In genomic region chr12:116697305-116698130, GRCh38 we compare ENCODE assay signal across 8 cellular contexts. TPM values are rescaled to one million over a fixed set of nuclear protein-coding genes. Genes with fewer than 3 reads are reported as not detected.
DNase-seq lines count a peak whose midpoint lies in the region; ATAC-seq, FAIRE-seq and TF ChIP-seq lines count a peak whose summit lies in the region.

No MANE protein-coding gene starts in this region.

- TF ChIP-seq POLR2A in GM12878 (IDR thresholded peaks at IDR 0.05; ENCODE audit: low read depth, low read length): no peak

- H3K27ac ChIP-seq in GM12878 (ENCODE audit: control insufficient read depth, insufficient read depth): no peak overlapping the region

- in situ Hi-C loops in GM12878 (cut with MboI): no loop called here

- no peak overlapping the region for H2AFZ ChIP-seq in GM12878 (ENCODE audit: control insufficient read depth, low read depth, low read length)

- peaks cover 30% of the 10 kb centered on the region for H3K27me3 Mint-ChIP-seq in mesothelial cell of epicardium (ENCODE audit: low read depth)
- peaks cover 39% of the 10 kb centered on the region for H3K27me3 Mint-ChIP-seq in T-helper 2 cell treated with Interferon-gamma antibody and Interleukin-4, amounts not matched to agents 5 μg/mL and 100 μg/mL, for 36 hours (ENCODE audit: low read depth)

- H4K20me1 ChIP-seq in GM12878 (ENCODE audit: control insufficient read depth, insufficient read depth): no peaks in the 10 kb centered on the region

- H3K4me2 ChIP-seq in GM12878 (ENCODE audit: control insufficient read depth, insufficient read depth): no peak overlapping the region

- H3K27me3 ChIP-seq in GM12878 (replicated peaks in 1 of 2; ENCODE audit: control insufficient read depth in 2 of 2, insufficient read depth in 2 of 2, low read length in 1 of 2): peaks cover 6 to 19% of the 10 kb centered on the region in 2 experiments

- H3K27ac Mint-ChIP-seq in mesothelial cell of epicardium: peak overlapping the region; percentile 68
- H3K27ac Mint-ChIP-seq in T-helper 2 cell treated with Interferon-gamma antibody and Interleukin-4, amounts not matched to agents 5 μg/mL and 100 μg/mL, for 36 hours: no peak overlapping the region

- no peak overlapping the region for H3K4me3 Mint-ChIP-seq in mesothelial cell of epicardium
- H3K4me3 Mint-ChIP-seq in T-helper 2 cell treated with Interferon-gamma antibody and Interleukin-4, amounts not matched to agents 5 μg/mL and 100 μg/mL, for 36 hours: no peak overlapping the region

- SMC1A ChIA-PET in GM12878 (lab: Charles Lee; ENCODE audit: uncharacterized antibody, unreplicated experiment): interaction anchor here (0.9 to 2.1 kb wide), 3 partner anchors 18 to 557 kb away, joined by 3 to 5 read pairs (median 4); no protein-coding TSS in a partner anchor

- H3K4me1 Mint-ChIP-seq in mesothelial cell of epicardium: peaks cover 32% of the 10 kb centered on the region
- H3K4me1 Mint-ChIP-seq in T-helper 2 cell treated with Interferon-gamma antibody and Interleukin-4, amounts not matched to agents 5 μg/mL and 100 μg/mL, for 36 hours (ENCODE audit: low read depth): peaks cover 3% of the 10 kb centered on the region

- H3K79me2 ChIP-seq in GM12878 (ENCODE audit: control insufficient read depth, insufficient read depth, low read length): no peaks in the 10 kb centered on the region

- peaks cover 13% of the 10 kb centered on the region for H3K4me1 ChIP-seq in GM12878 (ENCODE audit: control insufficient read depth, insufficient read depth, low read length)

- H3K36me3 Mint-ChIP-seq in mesothelial cell of epicardium: no peaks in the 10 kb centered on the region
- H3K36me3 Mint-ChIP-seq in T-helper 2 cell treated with Interferon-gamma antibody and Interleukin-4, amounts not matched to agents 5 μg/mL and 100 μg/mL, for 36 hours (ENCODE audit: low read depth): no peaks in the 10 kb centered on the region

- no peak overlapping the region for H3K9ac ChIP-seq in GM12878 (ENCODE audit: control insufficient read depth, insufficient read depth, low read length)

- TF ChIP-seq EP300 in GM12878 (IDR thresholded peaks at IDR 0.05; ENCODE audit: borderline replicate concordance in 1 of 2, control insufficient read depth in 1 of 2, low read depth in 2 of 2, low read length in 2 of 2): no peak

- ATAC-seq in GM12878: peak; percentile 85
- no peak for ATAC-seq in HG02981 (IDR thresholded peaks at IDR 0.05; ENCODE audit: unreplicated experiment)

- whole genome bisulfite sequencing in GM12878 (ENCODE audit: insufficient coverage, insufficient replicate concordance, low lambda C conversion rate, missing lambda C conversion rate): 66% methylated on average over 18 of the region's 18 CpGs

- no peak for FAIRE-seq in GM12878 (lab: Jason Lieb, UNC)

- DNase-seq in NCI-H1417 (lab: John Stamatoyannopoulos, UW): peak; percentile 59 to 88 (median 80)
- DNase-seq in NCI-H1417 treated with DMSO at 0.1 percent for 48 hours (lab: John Stamatoyannopoulos, UW): no peak
- peak; percentile 89 for DNase-seq in NCI-H1105 treated with DMSO at 0.1 percent for 48 hours (lab: John Stamatoyannopoulos, UW)
- DNase-seq in GM12878 (ENCODE audit: low read depth, low spot score): no peak
- DNase-seq in mesothelial cell of epicardium (ENCODE audit: low spot score in 2 of 2, unreplicated experiment in 2 of 2): no peak
- no peak for DNase-seq in activated CD4-positive, CD25-positive, alpha-beta regulatory T cell treated with anti-CD3 and anti-CD28 coated beads, Interleukin-2, amount 50 U/mL, for 72 hours
- no peak for DNase-seq in T-helper 2 cell treated with Interferon-gamma antibody and Interleukin-4, amounts not matched to agents 5 μg/mL and 100 μg/mL, for 36 hours (ENCODE audit: low spot score)

- peak; percentile 78 for TF ChIP-seq RAD21 in GM12878 (IDR thresholded peaks at IDR 0.05; ENCODE audit: insufficient read depth, low read depth, low read length)

- CTCF ChIA-PET in GM12878 (lab: Yijun Ruan, JAX): interaction anchor here (0.6 to 1.9 kb wide), 6 partner anchors 21 to 700 kb away, joined by 3 to 7 read pairs (median 4); no protein-coding TSS in a partner anchor

- intact Hi-C loops in GM12878 (cut with micrococcal nuclease; ENCODE audit: unreplicated experiment): loop anchor here (2.0 to 5.0 kb wide), 6 partner anchors 75 to 555 kb away; partner anchors contain the start of genes MAP1LC3B2 and MED13L

- no peaks in the 10 kb centered on the region for H3K9me3 Mint-ChIP-seq in mesothelial cell of epicardium
- H3K9me3 Mint-ChIP-seq in T-helper 2 cell treated with Interferon-gamma antibody and Interleukin-4, amounts not matched to agents 5 μg/mL and 100 μg/mL, for 36 hours: no peaks in the 10 kb centered on the region

- RAD21 ChIA-PET in GM12878 (lab: Charles Lee; ENCODE audit: unreplicated experiment): interaction anchor here (0.7 to 0.9 kb wide), 3 partner anchors 12 to 700 kb away, joined by 3 read pairs; no protein-coding TSS in a partner anchor

- TF ChIP-seq CTCF in GM12878 (IDR thresholded peaks at IDR 0.05 in 2 of 3, conservative IDR thresholded peaks at IDR 0.05 in 1 of 3; ENCODE audit: control insufficient read depth in 2 of 3, extremely low read depth in 1 of 3, insufficient read depth in 1 of 3, low read depth in 3 of 3, low read length in 3 of 3) (peak; percentile 31 to 51 (median 39); a peak in 4 of 6 replicates), mesothelial cell of epicardium (IDR thresholded peaks at IDR 0.05; ENCODE audit: unreplicated experiment) (no peak)

- BruUV-seq in GM12878 (replicated peaks; lab: Mats Ljungman, UMichigan): no TSS peak

- no peaks in the 10 kb centered on the region for H3K36me3 ChIP-seq in GM12878 (ENCODE audit: control insufficient read depth in 2 of 2, insufficient read depth in 2 of 2, low read length in 1 of 2)

- H3K4me3 ChIP-seq in GM12878: no peak overlapping the region

- H3K9me3 ChIP-seq in GM12878 (replicated peaks; ENCODE audit: control insufficient read depth, insufficient read depth, low read length): no peaks in the 10 kb centered on the region

- POLR2A ChIA-PET in GM12878 (lab: Charles Lee): interaction anchor here (0.5 to 0.7 kb wide), 2 partner anchors 91 to 138 kb away, joined by 4 read pairs; no protein-coding TSS in a partner anchor

TF ChIP-seq in GM12878, 131 proteins besides CTCF, POLR2A, EP300 and RAD21:
- TF ChIP-seq SMC3 (IDR thresholded peaks at IDR 0.05; ENCODE audit: borderline replicate concordance, low read length) (peak; percentile 36; the same call in 1 of the 2 replicates), E4F1 (IDR thresholded peaks at IDR 0.05; ENCODE audit: borderline replicate concordance, partially characterized antibody) (no peak)

RNA-seq across cellular contexts. Expression of gene SPRING1, which starts 40.4 kb away (rescaled TPM):
- total RNA-seq in GM12878 (2013; cell fraction: nucleolus; rRNA removed): 11.6 and 12.8 TPM in 2 replicates
- total RNA-seq in GM12878 (2014; rRNA removed): 21.4 and 22.5 TPM in 2 replicates
- total RNA-seq in GM12878 (2014; rRNA removed; fragmentation: Illumina TruSeq; extraction: Trizol): 9.3 and 10.1 TPM in 2 replicates
- 25.7 and 26.6 TPM in 2 replicates for total RNA-seq in GM12878 (2021)
- 4.4 TPM for polyA plus RNA-seq in GM12878 (2011; ENCODE audit: low read depth)
- polyA plus RNA-seq in GM12878 (2011; rRNA removed): 15.6 and 16.7 TPM in 2 replicates
- 16.6 and 16.8 TPM in 2 replicates for polyA plus RNA-seq in GM12878 (2011; cell fraction: cytosol; rRNA removed)
- 8.8 and 10.3 TPM in 2 replicates for polyA plus RNA-seq in GM12878 (2011; cell fraction: nucleus; rRNA removed)
- polyA plus RNA-seq in GM12878 (2012): 9.7 and 10.8 TPM in 2 replicates
- polyA plus RNA-seq in GM12878 (2014; fragmentation: Illumina TruSeq; extraction: Trizol): 9.3 and 11.4 TPM in 2 replicates
- polyA plus RNA-seq in GM12878 (2014; fragmentation: Nextera tagmentation; extraction: Ambion mirVana): 1 to 10 TPM; 2.5 to 4.4 TPM
- 15.2 and 16.6 TPM in 2 replicates for polyA plus RNA-seq in GM12878 (2014; rRNA removed)
- polyA plus RNA-seq in GM12878 (2016; fragmentation: Nextera tagmentation; extraction: Ambion mirVana): 10 to 100 TPM; 12.1 to 17.3 TPM
- 18.5 and 19.7 TPM in 2 replicates for polyA minus RNA-seq in GM12878 (2011; rRNA and poly(A)+ RNA removed)
- polyA minus RNA-seq in GM12878 (2011; cell fraction: cytosol; rRNA and poly(A)+ RNA removed): 7.8 and 11.7 TPM in 2 replicates
- polyA minus RNA-seq in GM12878 (2011; cell fraction: nucleus; rRNA and poly(A)+ RNA removed): 5.1 and 9.2 TPM in 2 replicates
- 34.3 to 36.2 TPM (median 35.8 TPM) in 3 replicates for total RNA-seq in mesothelial cell of epicardium

RNA-seq across cellular contexts. Expression of gene RNFT2, which starts 40.6 kb away (rescaled TPM):
- total RNA-seq in GM12878 (2013; cell fraction: nucleolus; rRNA removed): 20.0 and 22.7 TPM in 2 replicates
- 8.0 and 8.8 TPM in 2 replicates for total RNA-seq in GM12878 (2014; rRNA removed)
- total RNA-seq in GM12878 (2014; rRNA removed; fragmentation: Illumina TruSeq; extraction: Trizol): 6.1 and 8.7 TPM in 2 replicates
- 17.3 and 21.0 TPM in 2 replicates for total RNA-seq in GM12878 (2021)
- polyA plus RNA-seq in GM12878 (2011; ENCODE audit: low read depth): 2.8 TPM
- polyA plus RNA-seq in GM12878 (2011; rRNA removed): 8.1 and 10.5 TPM in 2 replicates
- 9.2 and 11.4 TPM in 2 replicates for polyA plus RNA-seq in GM12878 (2011; cell fraction: cytosol; rRNA removed)
- polyA plus RNA-seq in GM12878 (2011; cell fraction: nucleus; rRNA removed): 11.9 and 12.3 TPM in 2 replicates
- 2.7 and 5.4 TPM in 2 replicates for polyA plus RNA-seq in GM12878 (2012)
- polyA plus RNA-seq in GM12878 (2014; fragmentation: Illumina TruSeq; extraction: Trizol): 2.4 and 2.5 TPM in 2 replicates
- 10 to 100 TPM in 1 of 2 experiments, 1 to 10 TPM in 1; 3.5 to 12.7 TPM for polyA plus RNA-seq in GM12878 (2014; fragmentation: Nextera tagmentation; extraction: Ambion mirVana)
- 7.0 and 7.7 TPM in 2 replicates for polyA plus RNA-seq in GM12878 (2014; rRNA removed)
- 10 to 100 TPM; 12.3 to 14.2 TPM for polyA plus RNA-seq in GM12878 (2016; fragmentation: Nextera tagmentation; extraction: Ambion mirVana)
- 32.8 and 37.6 TPM in 2 replicates for polyA minus RNA-seq in GM12878 (2011; rRNA and poly(A)+ RNA removed)
- polyA minus RNA-seq in GM12878 (2011; cell fraction: cytosol; rRNA and poly(A)+ RNA removed): 12.8 and 13.9 TPM in 2 replicates
- polyA minus RNA-seq in GM12878 (2011; cell fraction: nucleus; rRNA and poly(A)+ RNA removed): 14.7 and 21.2 TPM in 2 replicates
- 27.7 to 33.2 TPM (median 32.5 TPM) in 3 replicates for total RNA-seq in mesothelial cell of epicardium

Comparison
In these comparisons a context has a peak if more than half of its experiments do, and no peak if none do; other contexts are left out.
1. DNase-seq: peak in NCI-H1417 (3 of 3) and NCI-H1105 treated with DMSO at 0.1 percent for 48 hours (single experiment); none in NCI-H1417 treated with DMSO at 0.1 percent for 48 hours (single experiment), GM12878 (single experiment), mesothelial cell of epicardium (0 of 2), activated CD4-positive, CD25-positive, alpha-beta regulatory T cell treated with anti-CD3 and anti-CD28 coated beads, Interleukin-2, amount 50 U/mL, for 72 hours (single experiment) and T-helper 2 cell treated with Interferon-gamma antibody and Interleukin-4, amounts not matched to agents 5 μg/mL and 100 μg/mL, for 36 hours (single experiment).